7 cellular contexts compared by ENCODE assay signal in the genomic region with DNA sequence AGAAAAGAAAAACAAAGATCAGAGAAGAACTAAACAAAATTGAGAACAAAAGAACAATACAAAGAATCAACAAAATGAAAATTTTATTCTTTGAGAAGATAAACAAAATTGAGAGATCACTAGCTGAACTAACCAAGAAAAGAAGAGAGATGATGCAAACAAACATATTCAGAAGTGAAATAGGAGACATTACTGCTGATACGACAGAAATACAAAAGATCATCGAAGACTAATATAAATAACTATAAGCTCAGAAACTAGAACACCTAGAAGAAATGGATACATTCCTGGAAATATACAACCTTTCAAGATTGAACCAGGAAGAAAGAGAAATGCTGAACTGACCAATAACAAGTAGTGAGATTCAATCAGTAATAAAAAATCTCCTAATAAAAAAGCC.
"Had no signal": no experiment of that assay in that cellular context is flagged by ENCODE, and none has a peak within 500 bp of the region (broad histone marks: within the 10 kb centered on the region; RNA-seq: fewer than 3 reads in every experiment).

No MANE protein-coding gene starts in this region.

- H2AFZ ChIP-seq: GM23338 had no signal

- H3K36me3 ChIP-seq: HAP-1 had no signal

- H3K4me2 ChIP-seq: GM23338 had no signal

- ATAC-seq: GM23338, HCT116 had no signal

- DNase-seq: H7, HFFc6, KG1 had no signal

- H3K4me3 ChIP-seq: GM23338, HAP-1 had no signal

- H3K27ac ChIP-seq: HL-60 had no signal

- H3K4me1 ChIP-seq: HAP-1 had no signal

- H3K9me3 ChIP-seq: HAP-1 had no signal
